In the genomic region with DNA sequence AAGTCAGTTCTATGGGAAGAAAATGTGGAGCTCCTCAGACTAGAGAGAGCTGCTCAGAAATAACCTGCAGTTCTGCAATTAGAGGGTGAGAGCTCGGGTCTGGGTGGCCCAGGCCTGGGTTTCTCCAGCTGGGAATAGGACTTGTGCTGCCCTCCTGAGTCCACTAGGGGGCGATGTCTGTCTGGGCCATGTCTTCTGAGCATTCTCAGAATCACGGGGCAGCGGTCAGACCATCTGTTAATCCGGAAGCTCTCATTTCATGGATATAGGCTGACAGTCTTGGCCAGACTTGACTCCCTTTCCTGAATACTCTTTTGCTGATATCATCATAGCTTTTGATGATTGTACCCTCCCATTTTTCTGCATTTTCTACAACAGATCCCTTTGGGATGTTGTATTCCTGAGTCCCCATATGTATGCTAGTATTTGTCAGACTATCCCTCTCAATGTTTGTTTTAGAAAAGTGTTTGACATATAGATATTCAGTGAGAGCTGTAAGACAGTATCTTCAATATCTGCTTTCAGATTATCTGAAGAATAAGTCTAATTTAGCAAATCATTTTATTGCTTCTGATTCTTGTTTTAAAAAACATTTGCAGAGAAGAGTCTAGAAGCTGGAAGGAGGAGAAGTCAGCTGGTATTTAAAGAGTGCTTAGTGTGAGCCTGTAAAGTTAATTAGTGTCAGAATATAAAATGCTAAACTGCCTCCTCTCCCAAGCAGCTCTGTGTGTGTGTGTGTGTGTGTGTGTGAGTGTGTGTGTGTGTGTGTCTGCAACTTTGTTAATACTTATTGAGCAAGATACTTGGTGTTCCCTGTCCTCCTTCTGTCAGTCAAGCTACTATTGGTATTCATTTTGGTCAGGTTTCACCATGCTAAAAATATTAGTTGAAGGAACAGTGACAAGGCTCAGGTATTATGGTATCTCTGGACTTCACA, we compare ENCODE assay signal across 1 cellular context.
TF ChIP-seq lines count a peak whose summit lies in the region.

No MANE protein-coding gene starts in this region.

TF ChIP-seq in K562, 482 proteins besides CTCF, POLR2A, EP300 and RAD21 (continued from another document and continues in another):
- TF ChIP-seq, protein P1, sequence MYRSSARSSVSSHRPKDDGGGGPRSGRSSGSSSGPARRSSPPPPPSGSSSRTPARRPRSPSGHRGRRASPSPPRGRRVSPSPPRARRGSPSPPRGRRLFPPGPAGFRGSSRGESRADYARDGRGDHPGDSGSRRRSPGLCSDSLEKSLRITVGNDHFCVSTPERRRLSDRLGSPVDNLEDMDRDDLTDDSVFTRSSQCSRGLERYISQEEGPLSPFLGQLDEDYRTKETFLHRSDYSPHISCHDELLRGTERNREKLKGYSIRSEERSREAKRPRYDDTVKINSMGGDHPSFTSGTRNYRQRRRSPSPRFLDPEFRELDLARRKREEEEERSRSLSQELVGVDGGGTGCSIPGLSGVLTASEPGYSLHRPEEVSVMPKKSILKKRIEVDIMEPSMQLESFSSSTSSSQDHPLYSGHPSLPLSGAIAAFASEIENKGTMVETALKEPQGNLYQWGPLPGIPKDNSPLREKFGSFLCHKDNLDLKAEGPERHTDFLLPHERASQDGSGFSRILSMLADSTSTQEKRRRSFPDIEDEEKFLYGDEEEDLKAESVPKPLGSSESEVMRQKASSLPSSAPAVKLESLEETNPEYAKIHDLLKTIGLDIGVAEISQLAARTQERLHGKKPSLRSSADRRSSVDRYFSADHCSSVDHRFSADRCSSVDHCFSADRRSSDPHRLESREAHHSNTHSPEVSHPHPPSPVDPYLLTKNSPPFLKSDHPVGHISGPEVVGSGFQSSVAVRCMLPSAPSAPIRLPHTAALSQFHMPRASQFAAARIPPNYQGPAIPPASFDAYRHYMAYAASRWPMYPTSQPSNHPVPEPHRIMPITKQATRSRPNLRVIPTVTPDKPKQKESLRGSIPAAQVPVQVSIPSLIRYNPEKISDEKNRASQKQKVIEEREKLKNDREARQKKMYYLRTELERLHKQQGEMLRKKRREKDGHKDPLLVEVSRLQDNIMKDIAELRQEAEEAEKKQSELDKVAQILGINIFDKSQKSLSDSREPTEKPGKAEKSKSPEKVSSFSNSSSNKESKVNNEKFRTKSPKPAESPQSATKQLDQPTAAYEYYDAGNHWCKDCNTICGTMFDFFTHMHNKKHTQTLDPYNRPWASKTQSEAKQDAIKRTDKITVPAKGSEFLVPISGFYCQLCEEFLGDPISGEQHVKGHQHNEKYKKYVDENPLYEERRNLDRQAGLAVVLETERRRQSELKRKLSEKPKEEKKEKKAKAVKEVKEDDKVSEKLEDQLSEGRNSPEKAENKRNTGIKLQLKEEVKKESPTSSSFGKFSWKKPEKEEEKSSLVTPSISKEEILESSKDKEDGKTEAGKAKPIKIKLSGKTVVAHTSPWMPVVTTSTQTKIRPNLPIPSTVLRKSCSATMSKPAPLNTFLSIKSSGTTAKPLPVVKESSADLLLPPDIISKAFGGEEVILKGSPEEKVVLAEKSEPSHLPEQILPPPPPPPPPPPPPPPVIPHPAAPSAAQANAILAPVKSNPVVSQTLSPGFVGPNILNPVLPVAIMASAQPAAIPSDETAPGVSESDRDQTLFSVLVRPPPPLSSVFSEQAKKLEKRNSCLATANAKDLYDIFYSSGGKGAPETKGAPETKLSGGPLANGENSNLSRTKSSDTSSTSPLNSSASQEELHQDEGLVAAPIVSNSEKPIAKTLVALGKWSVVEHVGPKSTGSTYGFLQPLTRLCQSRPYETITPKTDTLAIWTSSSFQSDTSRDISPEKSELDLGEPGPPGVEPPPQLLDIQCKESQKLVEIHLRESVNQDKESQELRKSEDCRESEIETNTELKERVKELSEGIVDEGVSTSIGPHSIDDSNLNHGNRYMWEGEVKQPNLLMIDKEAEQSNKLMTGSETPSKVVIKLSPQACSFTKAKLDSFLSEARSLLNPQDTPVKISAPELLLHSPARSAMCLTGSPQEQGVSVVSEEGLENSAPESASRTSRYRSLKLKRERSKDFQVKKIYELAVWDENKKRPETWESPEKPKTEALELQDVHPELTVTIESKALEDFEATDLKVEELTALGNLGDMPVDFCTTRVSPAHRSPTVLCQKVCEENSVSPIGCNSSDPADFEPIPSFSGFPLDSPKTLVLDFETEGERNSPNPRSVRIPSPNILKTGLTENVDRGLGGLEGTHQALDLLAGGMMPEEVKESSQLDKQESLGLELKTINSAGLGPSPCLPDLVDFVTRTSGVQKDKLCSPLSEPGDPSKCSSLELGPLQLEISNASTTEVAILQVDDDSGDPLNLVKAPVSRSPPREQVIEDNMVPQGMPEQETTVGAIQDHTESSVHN (IDR thresholded peaks at IDR 0.05; ENCODE audit: borderline replicate concordance in 1 of 2, low read depth in 1 of 2): no peak
- TF ChIP-seq DACH1 (IDR thresholded peaks at IDR 0.05; ENCODE audit: partially characterized antibody) (peak; percentile 25), MTF1 (CRISPR knock-in tag; IDR thresholded peaks at IDR 0.05; ENCODE audit: borderline replicate concordance) (no peak), GTF2A2 (tag; IDR thresholded peaks at IDR 0.05) (no peak), ETV1 (tag; conservative IDR thresholded peaks at IDR 0.05; ENCODE audit: low read depth) (peak; percentile 79), CCAR2 (IDR thresholded peaks at IDR 0.05; ENCODE audit: low read depth, low read length) (no peak), FUS (optimal IDR thresholded peaks at IDR 0.05; ENCODE audit: low read depth, low read length) (no peak), ZNF444 (CRISPR knock-in tag; IDR thresholded peaks at IDR 0.05) (no peak), U2AF1 (optimal IDR thresholded peaks at IDR 0.05; ENCODE audit: low read depth, low read length) (no peak), CBX3 (IDR thresholded peaks at IDR 0.05; ENCODE audit: borderline replicate concordance in 1 of 2, low read length in 2 of 2) (peak in 1 of 2 experiments; percentile 47; a peak in 1 of 3 replicates), SIRT6 (IDR thresholded peaks at IDR 0.05; ENCODE audit: low read depth, low read length) (no peak), BRCA1 (IDR thresholded peaks at IDR 0.05) (no peak), BRCA1 (CRISPR knock-in tag; IDR thresholded peaks at IDR 0.05) (no peak), FOXJ3 (CRISPR knock-in tag; IDR thresholded peaks at IDR 0.05) (no peak), ZNF584 (CRISPR knock-in tag; IDR thresholded peaks at IDR 0.05; ENCODE audit: low read depth) (no peak), L3MBTL2 (IDR thresholded peaks at IDR 0.05) (0 out of 2 replicates have a peak, but pooled peaks have one; percentile 32), POLR2H (tag; IDR thresholded peaks at IDR 0.05; ENCODE audit: low read depth) (no peak), NR2C2 (CRISPR knock-in tag; IDR thresholded peaks at IDR 0.05) (no peak), NR2C2 (tag; IDR thresholded peaks at IDR 0.05) (peak; percentile 41), TBL1XR1 (IDR thresholded peaks at IDR 0.05; ENCODE audit: low read length in 2 of 2) (no peak), PTTG1 (tag; IDR thresholded peaks at IDR 0.05; ENCODE audit: low read depth) (no peak), TCF7L2 (IDR thresholded peaks at IDR 0.05; ENCODE audit: low read depth, low read length) (no peak), HNRNPUL1 (IDR thresholded peaks at IDR 0.05; ENCODE audit: low read length) (no peak), BMI1 (IDR thresholded peaks at IDR 0.05; ENCODE audit: low read length) (no peak), MECOM (CRISPR knock-in tag; IDR thresholded peaks at IDR 0.05) (no peak), TEAD4 (IDR thresholded peaks at IDR 0.05; ENCODE audit: low read length) (peak; percentile 40; the same call in 1 of the 2 replicates), TEAD4 (CRISPR knock-in tag; IDR thresholded peaks at IDR 0.05; ENCODE audit: borderline replicate concordance) (no peak)
- TF ChIP-seq, protein P2, sequence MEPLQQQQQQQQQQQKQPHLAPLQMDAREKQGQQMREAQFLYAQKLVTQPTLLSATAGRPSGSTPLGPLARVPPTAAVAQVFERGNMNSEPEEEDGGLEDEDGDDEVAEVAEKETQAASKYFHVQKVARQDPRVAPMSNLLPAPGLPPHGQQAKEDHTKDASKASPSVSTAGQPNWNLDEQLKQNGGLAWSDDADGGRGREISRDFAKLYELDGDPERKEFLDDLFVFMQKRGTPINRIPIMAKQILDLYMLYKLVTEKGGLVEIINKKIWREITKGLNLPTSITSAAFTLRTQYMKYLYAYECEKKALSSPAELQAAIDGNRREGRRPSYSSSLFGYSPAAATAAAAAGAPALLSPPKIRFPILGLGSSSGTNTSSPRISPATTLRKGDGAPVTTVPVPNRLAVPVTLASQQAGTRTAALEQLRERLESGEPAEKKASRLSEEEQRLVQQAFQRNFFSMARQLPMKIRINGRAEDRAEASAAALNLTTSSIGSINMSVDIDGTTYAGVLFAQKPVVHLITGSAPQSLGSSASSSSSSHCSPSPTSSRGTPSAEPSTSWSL (CRISPR knock-in tag; IDR thresholded peaks at IDR 0.05; ENCODE audit: borderline replicate concordance): no peak
- TF ChIP-seq, protein P3, sequence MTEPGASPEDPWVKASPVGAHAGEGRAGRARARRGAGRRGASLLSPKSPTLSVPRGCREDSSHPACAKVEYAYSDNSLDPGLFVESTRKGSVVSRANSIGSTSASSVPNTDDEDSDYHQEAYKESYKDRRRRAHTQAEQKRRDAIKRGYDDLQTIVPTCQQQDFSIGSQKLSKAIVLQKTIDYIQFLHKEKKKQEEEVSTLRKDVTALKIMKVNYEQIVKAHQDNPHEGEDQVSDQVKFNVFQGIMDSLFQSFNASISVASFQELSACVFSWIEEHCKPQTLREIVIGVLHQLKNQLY (CRISPR knock-in tag; conservative IDR thresholded peaks at IDR 0.05): no peak
- TF ChIP-seq, protein P4, sequence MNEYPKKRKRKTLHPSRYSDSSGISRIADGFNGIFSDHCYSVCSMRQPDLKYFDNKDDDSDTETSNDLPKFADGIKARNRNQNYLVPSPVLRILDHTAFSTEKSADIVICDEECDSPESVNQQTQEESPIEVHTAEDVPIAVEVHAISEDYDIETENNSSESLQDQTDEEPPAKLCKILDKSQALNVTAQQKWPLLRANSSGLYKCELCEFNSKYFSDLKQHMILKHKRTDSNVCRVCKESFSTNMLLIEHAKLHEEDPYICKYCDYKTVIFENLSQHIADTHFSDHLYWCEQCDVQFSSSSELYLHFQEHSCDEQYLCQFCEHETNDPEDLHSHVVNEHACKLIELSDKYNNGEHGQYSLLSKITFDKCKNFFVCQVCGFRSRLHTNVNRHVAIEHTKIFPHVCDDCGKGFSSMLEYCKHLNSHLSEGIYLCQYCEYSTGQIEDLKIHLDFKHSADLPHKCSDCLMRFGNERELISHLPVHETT (CRISPR knock-in tag; conservative IDR thresholded peaks at IDR 0.05 in 1 of 2, IDR thresholded peaks at IDR 0.05 in 1 of 2): no peak
- TF ChIP-seq, protein P5, sequence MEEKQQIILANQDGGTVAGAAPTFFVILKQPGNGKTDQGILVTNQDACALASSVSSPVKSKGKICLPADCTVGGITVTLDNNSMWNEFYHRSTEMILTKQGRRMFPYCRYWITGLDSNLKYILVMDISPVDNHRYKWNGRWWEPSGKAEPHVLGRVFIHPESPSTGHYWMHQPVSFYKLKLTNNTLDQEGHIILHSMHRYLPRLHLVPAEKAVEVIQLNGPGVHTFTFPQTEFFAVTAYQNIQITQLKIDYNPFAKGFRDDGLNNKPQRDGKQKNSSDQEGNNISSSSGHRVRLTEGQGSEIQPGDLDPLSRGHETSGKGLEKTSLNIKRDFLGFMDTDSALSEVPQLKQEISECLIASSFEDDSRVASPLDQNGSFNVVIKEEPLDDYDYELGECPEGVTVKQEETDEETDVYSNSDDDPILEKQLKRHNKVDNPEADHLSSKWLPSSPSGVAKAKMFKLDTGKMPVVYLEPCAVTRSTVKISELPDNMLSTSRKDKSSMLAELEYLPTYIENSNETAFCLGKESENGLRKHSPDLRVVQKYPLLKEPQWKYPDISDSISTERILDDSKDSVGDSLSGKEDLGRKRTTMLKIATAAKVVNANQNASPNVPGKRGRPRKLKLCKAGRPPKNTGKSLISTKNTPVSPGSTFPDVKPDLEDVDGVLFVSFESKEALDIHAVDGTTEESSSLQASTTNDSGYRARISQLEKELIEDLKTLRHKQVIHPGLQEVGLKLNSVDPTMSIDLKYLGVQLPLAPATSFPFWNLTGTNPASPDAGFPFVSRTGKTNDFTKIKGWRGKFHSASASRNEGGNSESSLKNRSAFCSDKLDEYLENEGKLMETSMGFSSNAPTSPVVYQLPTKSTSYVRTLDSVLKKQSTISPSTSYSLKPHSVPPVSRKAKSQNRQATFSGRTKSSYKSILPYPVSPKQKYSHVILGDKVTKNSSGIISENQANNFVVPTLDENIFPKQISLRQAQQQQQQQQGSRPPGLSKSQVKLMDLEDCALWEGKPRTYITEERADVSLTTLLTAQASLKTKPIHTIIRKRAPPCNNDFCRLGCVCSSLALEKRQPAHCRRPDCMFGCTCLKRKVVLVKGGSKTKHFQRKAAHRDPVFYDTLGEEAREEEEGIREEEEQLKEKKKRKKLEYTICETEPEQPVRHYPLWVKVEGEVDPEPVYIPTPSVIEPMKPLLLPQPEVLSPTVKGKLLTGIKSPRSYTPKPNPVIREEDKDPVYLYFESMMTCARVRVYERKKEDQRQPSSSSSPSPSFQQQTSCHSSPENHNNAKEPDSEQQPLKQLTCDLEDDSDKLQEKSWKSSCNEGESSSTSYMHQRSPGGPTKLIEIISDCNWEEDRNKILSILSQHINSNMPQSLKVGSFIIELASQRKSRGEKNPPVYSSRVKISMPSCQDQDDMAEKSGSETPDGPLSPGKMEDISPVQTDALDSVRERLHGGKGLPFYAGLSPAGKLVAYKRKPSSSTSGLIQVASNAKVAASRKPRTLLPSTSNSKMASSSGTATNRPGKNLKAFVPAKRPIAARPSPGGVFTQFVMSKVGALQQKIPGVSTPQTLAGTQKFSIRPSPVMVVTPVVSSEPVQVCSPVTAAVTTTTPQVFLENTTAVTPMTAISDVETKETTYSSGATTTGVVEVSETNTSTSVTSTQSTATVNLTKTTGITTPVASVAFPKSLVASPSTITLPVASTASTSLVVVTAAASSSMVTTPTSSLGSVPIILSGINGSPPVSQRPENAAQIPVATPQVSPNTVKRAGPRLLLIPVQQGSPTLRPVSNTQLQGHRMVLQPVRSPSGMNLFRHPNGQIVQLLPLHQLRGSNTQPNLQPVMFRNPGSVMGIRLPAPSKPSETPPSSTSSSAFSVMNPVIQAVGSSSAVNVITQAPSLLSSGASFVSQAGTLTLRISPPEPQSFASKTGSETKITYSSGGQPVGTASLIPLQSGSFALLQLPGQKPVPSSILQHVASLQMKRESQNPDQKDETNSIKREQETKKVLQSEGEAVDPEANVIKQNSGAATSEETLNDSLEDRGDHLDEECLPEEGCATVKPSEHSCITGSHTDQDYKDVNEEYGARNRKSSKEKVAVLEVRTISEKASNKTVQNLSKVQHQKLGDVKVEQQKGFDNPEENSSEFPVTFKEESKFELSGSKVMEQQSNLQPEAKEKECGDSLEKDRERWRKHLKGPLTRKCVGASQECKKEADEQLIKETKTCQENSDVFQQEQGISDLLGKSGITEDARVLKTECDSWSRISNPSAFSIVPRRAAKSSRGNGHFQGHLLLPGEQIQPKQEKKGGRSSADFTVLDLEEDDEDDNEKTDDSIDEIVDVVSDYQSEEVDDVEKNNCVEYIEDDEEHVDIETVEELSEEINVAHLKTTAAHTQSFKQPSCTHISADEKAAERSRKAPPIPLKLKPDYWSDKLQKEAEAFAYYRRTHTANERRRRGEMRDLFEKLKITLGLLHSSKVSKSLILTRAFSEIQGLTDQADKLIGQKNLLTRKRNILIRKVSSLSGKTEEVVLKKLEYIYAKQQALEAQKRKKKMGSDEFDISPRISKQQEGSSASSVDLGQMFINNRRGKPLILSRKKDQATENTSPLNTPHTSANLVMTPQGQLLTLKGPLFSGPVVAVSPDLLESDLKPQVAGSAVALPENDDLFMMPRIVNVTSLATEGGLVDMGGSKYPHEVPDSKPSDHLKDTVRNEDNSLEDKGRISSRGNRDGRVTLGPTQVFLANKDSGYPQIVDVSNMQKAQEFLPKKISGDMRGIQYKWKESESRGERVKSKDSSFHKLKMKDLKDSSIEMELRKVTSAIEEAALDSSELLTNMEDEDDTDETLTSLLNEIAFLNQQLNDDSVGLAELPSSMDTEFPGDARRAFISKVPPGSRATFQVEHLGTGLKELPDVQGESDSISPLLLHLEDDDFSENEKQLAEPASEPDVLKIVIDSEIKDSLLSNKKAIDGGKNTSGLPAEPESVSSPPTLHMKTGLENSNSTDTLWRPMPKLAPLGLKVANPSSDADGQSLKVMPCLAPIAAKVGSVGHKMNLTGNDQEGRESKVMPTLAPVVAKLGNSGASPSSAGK (IDR thresholded peaks at IDR 0.05): no peak
